ENCODE assay signal across 6 cellular contexts in genomic region chr22:50269573-50270301, GRCh38. TPM values are rescaled to one million over a fixed set of nuclear protein-coding genes. Genes with fewer than 3 reads are reported as not detected.
A peak's percentile ranks its signal among the peaks of the same experiment; 100 is the strongest.
DNase-seq lines count a peak whose midpoint lies in the region; TF ChIP-seq lines count a peak whose summit lies in the region.

No MANE protein-coding gene starts in this region.

- no peak for TF ChIP-seq CTCF in fibroblast of mammary gland (conservative IDR thresholded peaks at IDR 0.05; ENCODE audit: control insufficient read depth, insufficient read depth, low read depth, low read length)

- H3K4me3 ChIP-seq in H7 (ENCODE audit: insufficient read depth, low read depth, low read length) (peak overlapping the region; percentile 26; the same call in 1 of the 2 replicates), fibroblast of mammary gland (ENCODE audit: control insufficient read depth, low read depth, low read length) (peak overlapping the region; percentile 32)

- peak; percentile 89 for DNase-seq in H7
- DNase-seq in UCSD-AML1 (lab: John Stamatoyannopoulos, UW; ENCODE audit: unreplicated experiment) = peak; percentile 71
- peak; percentile 21 for DNase-seq in fibroblast of mammary gland (ENCODE audit: low read depth)
- DNase-seq in stimulated activated CD8-positive, alpha-beta memory T cell treated with anti-CD3 and anti-CD28 coated beads, Interleukin-12 subunit alpha, Interleukin-12 subunit beta, amount 100 ng/mL, for 4 hours (ENCODE audit: low read depth) = peak; percentile 34
- DNase-seq in ureter (ENCODE audit: low spot score) = no peak
- DNase-seq in NOMO-1 (lab: John Stamatoyannopoulos, UW; ENCODE audit: unreplicated experiment in 2 of 2) = no peak

- no peaks in the 10 kb centered on the region; the same call in 1 of the 2 replicates for H3K36me3 ChIP-seq in H7 (replicated peaks; ENCODE audit: control insufficient read depth, insufficient read depth, low read length)

- H3K27me3 ChIP-seq in H7 (ENCODE audit: control insufficient read depth, insufficient read depth, low read length) = peaks cover 53% of the 10 kb centered on the region

RNA-seq across cellular contexts. Expression of gene MAPK11, which starts 0.4 kb away (rescaled TPM):
- total RNA-seq in H7 (2014; rRNA removed; shearing (Covaris generic)) = 1.4 and 2.4 TPM in 2 replicates
- total RNA-seq in ureter = 15.4 TPM

RNA-seq across cellular contexts. Expression of gene MAPK12, which starts 8.3 kb away (rescaled TPM):
- total RNA-seq in H7 (2014; rRNA removed; shearing (Covaris generic)) = 21.2 and 23.8 TPM in 2 replicates
- total RNA-seq in ureter = 14.1 TPM

RNA-seq across cellular contexts. Expression of gene HDAC10, which starts 18.7 kb away (rescaled TPM):
- total RNA-seq in H7 (2014; rRNA removed; shearing (Covaris generic)) = 15.7 and 22.4 TPM in 2 replicates
- total RNA-seq in ureter = 52.4 TPM

RNA-seq across cellular contexts. Expression of gene TUBGCP6, which starts 24.9 kb away (rescaled TPM):
- total RNA-seq in H7 (2014; rRNA removed; shearing (Covaris generic)) = 24.0 and 31.6 TPM in 2 replicates
- 57.2 TPM for total RNA-seq in ureter

RNA-seq across cellular contexts. Expression of gene PLXNB2, which starts 37.7 kb away (rescaled TPM):
- total RNA-seq in H7 (2014; rRNA removed; shearing (Covaris generic)) = 33.4 and 39.8 TPM in 2 replicates
- 443 TPM for total RNA-seq in ureter

Comparison
In these comparisons a context has a peak if more than half of its experiments do, and no peak if none do; other contexts are left out.
1. DNase-seq: peak in H7 (single experiment), UCSD-AML1 (single experiment), fibroblast of mammary gland (single experiment) and stimulated activated CD8-positive, alpha-beta memory T cell treated with anti-CD3 and anti-CD28 coated beads, Interleukin-12 subunit alpha, Interleukin-12 subunit beta, amount 100 ng/mL, for 4 hours (single experiment); none in ureter (single experiment) and NOMO-1 (0 of 2).